In the genomic region with DNA sequence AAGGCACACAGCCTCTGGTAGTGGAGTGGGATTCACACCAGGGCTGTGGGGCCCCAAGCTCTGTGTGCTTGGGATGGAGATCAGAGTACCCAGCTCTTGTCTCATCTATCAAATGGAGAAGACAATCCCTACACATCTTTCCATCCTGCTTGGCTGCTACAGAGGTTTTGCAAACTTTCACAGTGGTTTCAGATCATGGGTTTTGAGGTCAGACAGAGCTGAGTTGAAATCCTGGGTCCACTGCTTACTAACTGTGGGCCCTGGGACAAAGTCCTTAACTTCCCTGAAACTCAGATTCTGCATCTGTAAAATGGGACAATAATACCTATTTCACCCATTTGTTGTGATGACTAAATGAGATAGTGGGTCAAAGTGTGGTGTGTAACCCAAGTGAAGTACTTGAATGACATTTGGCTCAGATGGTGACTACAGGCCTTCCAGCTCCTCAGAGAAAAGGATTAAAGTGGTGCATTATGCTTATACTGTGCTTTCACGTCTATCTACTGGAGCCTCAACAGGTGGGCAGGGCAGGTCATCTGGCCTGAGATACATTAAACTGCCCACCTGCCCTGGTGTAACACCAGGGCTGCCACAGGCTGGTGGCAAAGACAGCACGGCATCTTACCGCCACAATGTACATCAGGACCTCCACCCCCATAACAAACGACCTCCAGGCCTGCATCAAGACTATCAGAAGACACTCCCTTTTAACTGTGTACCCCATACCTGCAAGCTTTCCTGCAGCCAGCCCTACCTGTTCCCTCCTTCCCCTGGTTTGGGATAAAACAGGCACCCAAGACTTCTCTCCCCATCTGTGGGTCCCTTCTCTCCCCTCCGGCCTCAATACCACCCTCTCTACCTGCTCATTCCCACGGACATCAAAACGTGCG, we compare ENCODE assay signal across 10 cellular contexts. TPM values are rescaled to one million over a fixed set of nuclear protein-coding genes. Genes with fewer than 3 reads are reported as not detected.
DNase-seq lines count a peak whose midpoint lies in the region; ATAC-seq and TF ChIP-seq lines count a peak whose summit lies in the region.
"Had no signal": no experiment of that assay in that cellular context is flagged by ENCODE, and none has a peak within 500 bp of the region (broad histone marks: within the 10 kb centered on the region; RNA-seq: fewer than 3 reads in every experiment).

No MANE protein-coding gene starts in this region.

- H3K27ac Mint-ChIP-seq in T-helper 17 cell, result peak overlapping the region; percentile 100
- peak overlapping the region; percentile 97 to 99 for H3K27ac Mint-ChIP-seq in stimulated activated naive CD8-positive, alpha-beta T cell treated with anti-CD3 and anti-CD28 coated beads, Interleukin-15, amount 100 ng/mL, for 72 hours

- peak overlapping the region; percentile 87 to 98 (median 92) for H3K27ac ChIP-seq in gastroesophageal sphincter

- H3K9me3 Mint-ChIP-seq in stimulated activated naive CD8-positive, alpha-beta T cell treated with anti-CD3 and anti-CD28 coated beads, Interleukin-15, amount 100 ng/mL, for 72 hours, result no peaks in the 10 kb centered on the region

- no peaks in the 10 kb centered on the region for H3K27me3 ChIP-seq in gastroesophageal sphincter
- H3K27me3 ChIP-seq: MG63, SJSA1 had no signal

- no peaks in the 10 kb centered on the region for H3K27me3 Mint-ChIP-seq in T-helper 17 cell
- H3K27me3 Mint-ChIP-seq in stimulated activated naive CD8-positive, alpha-beta T cell treated with anti-CD3 and anti-CD28 coated beads, Interleukin-15, amount 100 ng/mL, for 72 hours, result no peaks in the 10 kb centered on the region

- H3K36me3 ChIP-seq in gastroesophageal sphincter (no peaks in the 10 kb centered on the region), mucosa of descending colon (ENCODE audit: low read depth) (no peaks in the 10 kb centered on the region)
- H3K36me3 ChIP-seq: MG63, SJSA1 had no signal

- TF ChIP-seq CTCF in gastroesophageal sphincter (IDR thresholded peaks at IDR 0.05) (no peak), mucosa of descending colon (IDR thresholded peaks at IDR 0.05) (no peak)

- WGBS in gastroesophageal sphincter (ENCODE audit: low coverage in 1 of 2), 2 donors, result 70% methylated on average over 7 of the region's 8 CpGs; no CpG with 5 or more reads in 1 of the 2 donors

- no peak for DNase-seq in activated CD4-positive, CD25-positive, alpha-beta regulatory T cell (lab: John Stamatoyannopoulos, UW)
- DNase-seq in T-helper 17 cell (no peak), mucosa of descending colon (no peak)
- DNase-seq in stimulated activated naive CD8-positive, alpha-beta T cell treated with anti-CD3 and anti-CD28 coated beads, Interleukin-15, amount 100 ng/mL, for 72 hours, result peak; percentile 41 to 49
- DNase-seq: MG63 had no signal

- H3K9me3 ChIP-seq in T-helper 17 cell (ENCODE audit: control insufficient read depth, low read length, poor library complexity, severe bottlenecking) (peaks cover 8% of the 10 kb centered on the region), gastroesophageal sphincter (no peaks in the 10 kb centered on the region), mucosa of descending colon (no peaks in the 10 kb centered on the region)
- H3K9me3 ChIP-seq: MG63, SJSA1 had no signal

- H3K4me1 Mint-ChIP-seq in T-helper 17 cell, result peaks cover 71% of the 10 kb centered on the region
- peaks cover 83% of the 10 kb centered on the region for H3K4me1 Mint-ChIP-seq in stimulated activated naive CD8-positive, alpha-beta T cell treated with anti-CD3 and anti-CD28 coated beads, Interleukin-15, amount 100 ng/mL, for 72 hours

- TF ChIP-seq POLR2A in gastroesophageal sphincter (IDR thresholded peaks at IDR 0.05), result no peak

- H3K4me1 ChIP-seq in gastroesophageal sphincter (peaks cover 0 to 61% (median 24%) of the 10 kb centered on the region in 3 donors), mucosa of descending colon (ENCODE audit: low read depth) (no peaks in the 10 kb centered on the region)

- H3K4me3 ChIP-seq in gastroesophageal sphincter (peak overlapping the region in 1 of 2 donors; percentile 93), mucosa of descending colon (no peak overlapping the region)
- H3K4me3 ChIP-seq: MG63, SJSA1 had no signal

- no peak for TF ChIP-seq EP300 in gastroesophageal sphincter (IDR thresholded peaks at IDR 0.05)

- intact Hi-C loops in mucosa of descending colon (cut with DNase I, micrococcal nuclease), result no loop called here

- ATAC-seq in activated CD4-positive, CD25-positive, alpha-beta regulatory T cell treated with anti-CD3 and anti-CD28 coated beads, Interleukin-2, amount 50 U/mL, for 24 hours, result peak; percentile 10 to 12
- ATAC-seq in T-helper 17 cell, result no peak
- no peak for ATAC-seq in gastroesophageal sphincter
- ATAC-seq in stimulated activated naive CD8-positive, alpha-beta T cell treated with anti-CD3 and anti-CD28 coated beads, Interleukin-15, amount 100 ng/mL, for 72 hours, result peak; percentile 31
- no peak for ATAC-seq in HG03342 (IDR thresholded peaks at IDR 0.05; ENCODE audit: unreplicated experiment)
- ATAC-seq in HG03520 (IDR thresholded peaks at IDR 0.05; ENCODE audit: unreplicated experiment), result no peak
- no peak for ATAC-seq in mucosa of descending colon

- peaks cover 5% of the 10 kb centered on the region for H3K36me3 Mint-ChIP-seq in T-helper 17 cell (ENCODE audit: low read depth)

- H3K4me3 Mint-ChIP-seq in T-helper 17 cell, result peak overlapping the region; percentile 98
- H3K4me3 Mint-ChIP-seq in stimulated activated naive CD8-positive, alpha-beta T cell treated with anti-CD3 and anti-CD28 coated beads, Interleukin-15, amount 100 ng/mL, for 72 hours, result peak overlapping the region; percentile 88 to 89

RNA-seq across cellular contexts. Expression of gene TRAF1, which starts 0.8 kb away (rescaled TPM):
- total RNA-seq in T-helper 17 cell (100 to 1,000 TPM; 103 to 118 TPM), gastroesophageal sphincter (10 to 100 TPM in 1 of 4 donors, 1 to 10 TPM in 3; 1.2 to 14.3 (median 7.1) TPM), mucosa of descending colon (1 to 10 TPM; 2.9 to 5.5 (median 3.8) TPM)

RNA-seq across cellular contexts. Expression of gene PHF19, which starts 50.4 kb away (rescaled TPM):
- total RNA-seq in T-helper 17 cell (10 to 100 TPM; 69.9 to 96.9 TPM), gastroesophageal sphincter (10 to 100 TPM; 27.0 to 82.5 (median 54.3) TPM), mucosa of descending colon (10 to 100 TPM in 2 of 3 donors, 1 to 10 TPM in 1; 9.8 to 33.6 (median 26.6) TPM)

Comparison
In these comparisons a context has a peak if more than half of its experiments do, and no peak if none do; other contexts are left out.
1. ATAC-seq: peak in activated CD4-positive, CD25-positive, alpha-beta regulatory T cell treated with anti-CD3 and anti-CD28 coated beads, Interleukin-2, amount 50 U/mL, for 24 hours (2 of 2) and stimulated activated naive CD8-positive, alpha-beta T cell treated with anti-CD3 and anti-CD28 coated beads, Interleukin-15, amount 100 ng/mL, for 72 hours (single experiment); none in T-helper 17 cell (single experiment), gastroesophageal sphincter (single experiment), HG03342 (single experiment), HG03520 (single experiment) and mucosa of descending colon (single experiment).
2. DNase-seq: peak in stimulated activated naive CD8-positive, alpha-beta T cell treated with anti-CD3 and anti-CD28 coated beads, Interleukin-15, amount 100 ng/mL, for 72 hours (2 of 2); none in activated CD4-positive, CD25-positive, alpha-beta regulatory T cell (0 of 4), T-helper 17 cell (0 of 3) and mucosa of descending colon (0 of 3).
3. RNA of gene TRAF1, which starts 0.8 kb away (total RNA-seq): 103 to 118 TPM in T-helper 17 cell; 1.2 to 14.3 TPM in gastroesophageal sphincter and 2.9 to 5.5 TPM in mucosa of descending colon; every median in the first group is over 4 times any median in the second.